ENCODE assay signal across 1 cellular context in the genomic region with DNA sequence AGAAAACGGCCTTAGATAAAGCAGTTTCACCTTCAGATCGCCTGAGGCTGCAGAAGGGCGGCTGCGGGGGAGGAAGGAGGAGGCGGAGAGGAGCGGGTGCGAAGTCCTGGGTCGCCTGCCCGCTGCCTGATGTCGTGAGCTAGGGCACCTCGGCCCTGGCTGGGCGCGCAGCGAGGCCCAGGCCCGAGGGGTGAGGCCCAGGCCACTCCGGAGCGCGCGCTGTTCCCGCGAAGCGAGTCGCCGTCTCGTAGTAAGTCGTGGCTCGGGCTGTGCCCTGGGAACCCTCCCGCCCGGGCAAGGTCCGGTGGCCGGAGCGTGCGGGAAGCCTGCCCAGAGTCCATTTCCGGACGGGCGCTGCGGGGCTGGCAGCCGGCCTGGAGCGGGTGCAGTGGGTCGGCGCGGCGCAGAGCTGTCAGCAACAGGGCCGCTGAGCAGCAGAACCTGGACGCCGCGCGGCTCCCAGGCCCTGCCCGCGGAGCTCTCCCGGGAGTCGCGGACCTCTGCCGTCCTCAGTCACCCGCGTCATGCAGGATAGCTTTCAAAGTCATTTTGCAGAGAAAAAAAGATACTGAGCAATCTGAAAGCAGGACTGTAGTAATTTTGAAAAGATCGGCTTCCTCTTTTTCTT.
TF ChIP-seq lines count a peak whose summit lies in the region.

No MANE protein-coding gene starts in this region.

TF ChIP-seq in endothelial cell of umbilical vein, 7 proteins besides CTCF, POLR2A, EP300 and RAD21 (continued from another document):
- TF ChIP-seq FOS (IDR thresholded peaks at IDR 0.05; ENCODE audit: borderline replicate concordance, insufficient read depth, low read length) (no peak), GATA2 (IDR thresholded peaks at IDR 0.05; ENCODE audit: insufficient read depth, insufficient read length, low read depth, low read length) (no peak), JUN (IDR thresholded peaks at IDR 0.05; ENCODE audit: borderline replicate concordance, insufficient read depth, insufficient read length, low read depth) (no peak), MYC (IDR thresholded peaks at IDR 0.05; ENCODE audit: low read depth, low read length) (no peak)
- TF ChIP-seq, protein P1, sequence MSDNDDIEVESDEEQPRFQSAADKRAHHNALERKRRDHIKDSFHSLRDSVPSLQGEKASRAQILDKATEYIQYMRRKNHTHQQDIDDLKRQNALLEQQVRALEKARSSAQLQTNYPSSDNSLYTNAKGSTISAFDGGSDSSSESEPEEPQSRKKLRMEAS (IDR thresholded peaks at IDR 0.05; ENCODE audit: insufficient read depth, insufficient read length), result no peak
